27 cellular contexts compared by ENCODE assay signal in genomic region chr1:56054959-56055358, GRCh38.
"Had no signal": no experiment of that assay in that cellular context is flagged by ENCODE, and none has a peak within 500 bp of the region (broad histone marks: within the 10 kb centered on the region; RNA-seq: fewer than 3 reads in every experiment).

No MANE protein-coding gene starts in this region.

- ATAC-seq: psoas muscle; right cardiac atrium; right lobe of liver; stimulated activated effector memory CD8-positive, alpha-beta T cell treated with anti-CD3 and anti-CD28 coated beads, Interleukin-12 subunit alpha, Interleukin-12 subunit beta, amount 100 ng/mL, for 72 hours; stimulated activated naive B cell treated with anti-CD40 and anti-IgM and Interleukin-4, amounts not matched to agents 10 μg/mL and 1 μg/mL and 100 μg/mL, for 72 hours had no signal

- H3K36me3 Mint-ChIP-seq: neural progenitor cell; stimulated activated effector memory CD8-positive, alpha-beta T cell treated with anti-CD3 and anti-CD28 coated beads, Interleukin-12 subunit alpha, Interleukin-12 subunit beta, amount 100 ng/mL, for 72 hours; stimulated activated naive B cell treated with anti-CD40 and anti-IgM and Interleukin-4, amounts not matched to agents 10 μg/mL and 1 μg/mL and 100 μg/mL, for 72 hours had no signal

- H3K9me3 Mint-ChIP-seq: stimulated activated effector memory CD8-positive, alpha-beta T cell treated with anti-CD3 and anti-CD28 coated beads, Interleukin-12 subunit alpha, Interleukin-12 subunit beta, amount 100 ng/mL, for 72 hours; stimulated activated naive CD8-positive, alpha-beta T cell treated with anti-CD3 and anti-CD28 coated beads, Interleukin-15, Interleukin-2, amounts not matched to agents 100 ng/mL and 50 ng/mL, for 24 hours had no signal

- H3K27ac Mint-ChIP-seq: nephron; neural progenitor cell; progenitor cell of endocrine pancreas; stimulated activated effector memory CD8-positive, alpha-beta T cell treated with anti-CD3 and anti-CD28 coated beads, Interleukin-12 subunit alpha, Interleukin-12 subunit beta, amount 100 ng/mL, for 72 hours; stimulated activated naive B cell treated with anti-CD40 and anti-IgM and Interleukin-4, amounts not matched to agents 10 μg/mL and 1 μg/mL and 100 μg/mL, for 72 hours; stimulated activated naive CD8-positive, alpha-beta T cell treated with anti-CD3 and anti-CD28 coated beads, Interleukin-15, Interleukin-2, amounts not matched to agents 100 ng/mL and 50 ng/mL, for 24 hours had no signal

- DNase-seq: occipital lobe; ovary; posterior cingulate gyrus; psoas muscle; right cardiac atrium; right lobe of liver; sigmoid colon; small intestine; stimulated activated CD4-positive, alpha-beta T cell treated with anti-CD3 and anti-CD28 coated beads, Interleukin-15, amount 100 ng/mL, for 24 hours; stimulated activated CD4-positive, alpha-beta T cell treated with anti-CD3 and anti-CD28 coated beads, Interleukin-2, amount 100 ng/mL, for 24 hours; stimulated activated CD4-positive, alpha-beta T cell treated with anti-CD3 and anti-CD28 coated beads, Interleukin-2, amount 100 ng/mL, for 48 hours; stimulated activated CD4-positive, alpha-beta T cell treated with anti-CD3 and anti-CD28 coated beads, Interleukin-4, amount 100 ng/mL, for 24 hours; stimulated activated naive B cell treated with anti-CD40 and anti-IgM and Interleukin-4, amounts not matched to agents 10 μg/mL and 1 μg/mL and 100 μg/mL, for 72 hours; stimulated activated naive CD4-positive, alpha-beta T cell treated with Interleukin-2 at 50 U/mL for 16 hours; stomach; thyroid gland; trophoblast cell; upper lobe of left lung had no signal

- H3K27me3 Mint-ChIP-seq: stimulated activated naive CD8-positive, alpha-beta T cell treated with anti-CD3 and anti-CD28 coated beads, Interleukin-15, Interleukin-2, amounts not matched to agents 100 ng/mL and 50 ng/mL, for 24 hours had no signal

- H3K4me2 ChIP-seq: neural progenitor cell had no signal

- H3K79me2 ChIP-seq: parathyroid adenoma had no signal

- H3K4me3 ChIP-seq: neural progenitor cell, ovary, psoas muscle, right lobe of liver, sigmoid colon, stomach, thoracic aorta, thyroid gland, tibial nerve, upper lobe of left lung, vagina had no signal

- H3K27ac ChIP-seq: neural progenitor cell, ovary, parathyroid adenoma, psoas muscle, right lobe of liver, sigmoid colon, stomach, thoracic aorta, tibial nerve, upper lobe of left lung, vagina had no signal

- H3K27me3 ChIP-seq: neural progenitor cell, ovary, right lobe of liver, sigmoid colon, stomach, thyroid gland, tibial nerve, upper lobe of left lung, vagina had no signal

- H3K9me3 ChIP-seq: ovary, psoas muscle, right lobe of liver, thyroid gland, upper lobe of left lung, vagina had no signal

- H3K9ac ChIP-seq: neural progenitor cell, parathyroid adenoma had no signal

- H2AFZ ChIP-seq: neural progenitor cell, parathyroid adenoma had no signal

- H3K36me3 ChIP-seq: neural progenitor cell, ovary, right lobe of liver, sigmoid colon, stomach, thoracic aorta, thyroid gland, tibial nerve, upper lobe of left lung, vagina had no signal

- H3K4me1 ChIP-seq: parathyroid adenoma, psoas muscle, right lobe of liver had no signal

- H3K4me3 Mint-ChIP-seq: nephron; neural progenitor cell; stimulated activated effector memory CD8-positive, alpha-beta T cell treated with anti-CD3 and anti-CD28 coated beads, Interleukin-12 subunit alpha, Interleukin-12 subunit beta, amount 100 ng/mL, for 72 hours; stimulated activated naive B cell treated with anti-CD40 and anti-IgM and Interleukin-4, amounts not matched to agents 10 μg/mL and 1 μg/mL and 100 μg/mL, for 72 hours; stimulated activated naive CD8-positive, alpha-beta T cell treated with anti-CD3 and anti-CD28 coated beads, Interleukin-15, Interleukin-2, amounts not matched to agents 100 ng/mL and 50 ng/mL, for 24 hours had no signal

- H3K4me1 Mint-ChIP-seq: stimulated activated effector memory CD8-positive, alpha-beta T cell treated with anti-CD3 and anti-CD28 coated beads, Interleukin-12 subunit alpha, Interleukin-12 subunit beta, amount 100 ng/mL, for 72 hours; stimulated activated naive B cell treated with anti-CD40 and anti-IgM and Interleukin-4, amounts not matched to agents 10 μg/mL and 1 μg/mL and 100 μg/mL, for 72 hours had no signal
